In the genomic region with DNA sequence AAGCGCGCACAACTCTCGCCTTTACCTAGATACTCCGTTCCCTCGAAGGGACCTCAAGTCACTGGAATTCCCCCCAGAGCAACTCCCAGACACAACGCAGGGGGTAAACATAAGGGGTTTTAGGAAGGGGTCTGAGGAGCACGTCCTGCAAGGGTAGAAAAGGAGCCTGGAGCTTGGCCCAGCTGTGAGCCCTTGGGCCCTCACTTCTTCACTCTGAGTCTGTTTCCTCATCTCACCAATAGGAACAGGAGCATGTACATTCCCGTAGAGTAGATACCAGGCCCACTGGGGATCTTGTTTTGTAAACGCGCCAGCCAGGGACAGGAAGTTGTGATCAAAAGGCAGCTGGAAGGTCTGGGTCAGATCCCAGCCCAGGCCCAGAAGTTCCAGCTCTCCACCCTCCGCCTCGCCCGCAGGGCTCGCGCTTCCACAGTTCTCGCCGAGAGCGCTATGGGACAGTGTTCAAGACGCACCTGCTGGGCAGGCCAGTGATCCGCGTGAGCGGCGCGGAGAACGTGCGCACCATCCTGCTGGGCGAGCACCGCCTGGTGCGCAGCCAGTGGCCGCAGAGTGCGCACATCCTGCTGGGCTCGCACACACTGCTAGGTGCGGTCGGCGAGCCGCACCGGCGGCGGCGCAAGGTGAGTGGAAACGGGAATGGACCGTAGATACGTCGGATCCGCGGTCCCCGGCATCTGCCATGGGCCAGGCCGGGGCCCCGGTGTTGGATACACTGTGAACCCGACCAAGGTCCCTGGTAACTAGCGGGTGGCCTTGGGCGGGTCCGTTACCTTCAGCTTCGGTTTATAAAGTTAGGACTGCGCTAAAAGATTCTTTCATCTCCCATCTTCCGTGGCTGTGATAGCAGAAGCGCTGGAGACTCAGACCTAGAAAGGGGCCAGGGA, we compare ENCODE assay signal across 9 cellular contexts. TPM values are rescaled to one million over a fixed set of nuclear protein-coding genes. Genes with fewer than 3 reads are reported as not detected.
DNase-seq lines count a peak whose midpoint lies in the region; ATAC-seq and TF ChIP-seq lines count a peak whose summit lies in the region.
"Had no signal": no experiment of that assay in that cellular context is flagged by ENCODE, and none has a peak within 500 bp of the region (broad histone marks: within the 10 kb centered on the region; RNA-seq: fewer than 3 reads in every experiment).

No MANE protein-coding gene starts in this region.

- ATAC-seq in IMR-90 (ENCODE audit: low read depth) (no peak; the same call in 1 of the 2 replicates), GM18519 (IDR thresholded peaks at IDR 0.05; ENCODE audit: low FRiP score, unreplicated experiment) (no peak)

- no peak overlapping the region; the same call in 1 of the 2 replicates for H3K14ac ChIP-seq in IMR-90 (replicated peaks; ENCODE audit: low read depth, low read length)

- intact Hi-C loops in IMR-90 (cut with micrococcal nuclease) = no loop called here

- H3K23ac ChIP-seq in IMR-90 (ENCODE audit: low read depth, low read length) = 0 out of 2 replicates have a peak overlapping the region, but pooled peaks have one; percentile 73

- H4K5ac ChIP-seq in IMR-90 (ENCODE audit: low read depth, low read length) = no peak overlapping the region

- TF ChIP-seq CTCF in AG10803 (conservative IDR thresholded peaks at IDR 0.05; ENCODE audit: low read length) (no peak), IMR-90 (conservative IDR thresholded peaks at IDR 0.05; ENCODE audit: low read depth, low read length) (no peak), endothelial cell (IDR thresholded peaks at IDR 0.05; ENCODE audit: unreplicated experiment) (no peak)

- H2BK5ac ChIP-seq in IMR-90 (ENCODE audit: low read depth, low read length, poor library complexity, severe bottlenecking) = no peak overlapping the region

- H3K27ac ChIP-seq in IMR-90 (ENCODE audit: insufficient read depth, low read length) = no peak overlapping the region
- H3K27ac ChIP-seq in muscle layer of duodenum (ENCODE audit: low read length) = no peak overlapping the region

- H4K8ac ChIP-seq in IMR-90 (ENCODE audit: low read depth in 2 of 2, low read length in 2 of 2) = peak overlapping the region in 1 of 2 experiments; percentile 52; a peak in 1 of 4 replicates

- H2AK9ac ChIP-seq in IMR-90 (replicated peaks; ENCODE audit: low read depth, low read length, poor library complexity) = no peak overlapping the region

- no peak for DNase-seq in AG10803 (ENCODE audit: low read depth)
- DNase-seq in IMR-90 = peak; percentile 33
- DNase-seq in endothelial cell (ENCODE audit: low spot score) = no peak
- DNase-seq in GF-D8 (lab: John Stamatoyannopoulos, UW) = no peak
- DNase-seq in superior temporal gyrus (ENCODE audit: extremely low spot score) = no peak
- no peak for DNase-seq in iPS-NIHi7 (ENCODE audit: extremely low spot score)

- dilution Hi-C loops in IMR-90 (cut with HindIII; ENCODE audit: low sequenced_read_pairs, unreplicated experiment) = no loop called here

- no peak overlapping the region for H3K4ac ChIP-seq in IMR-90 (ENCODE audit: low read depth, low read length)

- H4K91ac ChIP-seq in IMR-90 (ENCODE audit: insufficient read depth, low read depth, low read length) = no peak overlapping the region

- H3K4me1 ChIP-seq in IMR-90 (ENCODE audit: control insufficient read depth, insufficient read depth, low read length) (peaks cover 6% of the 10 kb centered on the region; the same call in 1 of the 2 replicates), muscle layer of duodenum (ENCODE audit: control insufficient read depth in 1 of 2, insufficient read depth in 2 of 2, low read length in 2 of 2) (peaks cover 0 to 38% of the 10 kb centered on the region in 2 donors)

- no peak overlapping the region; the same call in 1 of the 2 replicates for H2BK20ac ChIP-seq in IMR-90 (ENCODE audit: low read depth, low read length)

- CTCF ChIA-PET in IMR-90 (lab: Yijun Ruan, JAX) = interaction anchor here (0.6 to 1.1 kb wide), 2 partner anchors 8 to 27 kb away, joined by 3 to 6 read pairs; no protein-coding TSS in a partner anchor

- no peak overlapping the region for H2BK120ac ChIP-seq in IMR-90 (ENCODE audit: low read depth, low read length)

- no peaks in the 10 kb centered on the region for H3K9me3 Mint-ChIP-seq in endothelial cell (ENCODE audit: unreplicated experiment)

- WGBS in IMR-90 (ENCODE audit: extremely low coverage in 2 of 2, insufficient read length in 1 of 2), 2 experiments = 13% methylated on average over 14 of the region's 57 CpGs; no CpG with 5 or more reads in 1 of the 2 experiments

- peak overlapping the region; percentile 49 for H3K4me3 ChIP-seq in AG10803 (ENCODE audit: low read length)
- peak overlapping the region; percentile 36 for H3K4me3 ChIP-seq in IMR-90 (ENCODE audit: insufficient read depth, low read depth, low read length)
- H3K4me3 ChIP-seq in muscle layer of duodenum (ENCODE audit: low read depth in 1 of 2, low read length in 2 of 2) = peak overlapping the region; percentile 30 to 55

- H2BK15ac ChIP-seq in IMR-90 (ENCODE audit: low read depth, low read length) = no peak overlapping the region

- H3K4me2 ChIP-seq in IMR-90 (ENCODE audit: low read depth, low read length) = peak overlapping the region; percentile 66

- no peak overlapping the region for H3K9ac ChIP-seq in IMR-90 (ENCODE audit: low read depth, low read length)

- no peaks in the 10 kb centered on the region for H3K9me1 ChIP-seq in IMR-90 (ENCODE audit: insufficient read depth, low read length)

- H3K4me3 Mint-ChIP-seq in endothelial cell (ENCODE audit: unreplicated experiment) = peak overlapping the region; percentile 71

- peaks cover 16% of the 10 kb centered on the region for H3K4me1 Mint-ChIP-seq in endothelial cell (ENCODE audit: unreplicated experiment)

- no peaks in the 10 kb centered on the region; the same call in 1 of the 2 replicates for H3K36me3 ChIP-seq in IMR-90 (ENCODE audit: control insufficient read depth, insufficient read depth, low read length)
- H3K36me3 ChIP-seq in muscle layer of duodenum (ENCODE audit: control insufficient read depth in 1 of 2, insufficient read depth in 2 of 2, low read length in 2 of 2) = peaks cover 5 to 18% of the 10 kb centered on the region in 2 donors

- H3K18ac ChIP-seq in IMR-90 (ENCODE audit: low read depth, low read length) = no peak overlapping the region

- peaks cover 38% of the 10 kb centered on the region for H3K27me3 Mint-ChIP-seq in endothelial cell (ENCODE audit: unreplicated experiment)

- H3K27me3 ChIP-seq in IMR-90 (ENCODE audit: control insufficient read depth, insufficient read depth, low read length) (peaks cover 66% of the 10 kb centered on the region), muscle layer of duodenum (ENCODE audit: low read depth, low read length) (peaks cover 50% of the 10 kb centered on the region)

- peak overlapping the region; percentile 89 for H2AFZ ChIP-seq in IMR-90 (replicated peaks; ENCODE audit: low read length, poor library complexity)

- TF ChIP-seq RAD21 in IMR-90 (IDR thresholded peaks at IDR 0.05; ENCODE audit: low read length) = no peak

- no peak for TF ChIP-seq POLR2A in IMR-90 (IDR thresholded peaks at IDR 0.05; ENCODE audit: low read depth, low read length)

- H4K20me1 ChIP-seq in IMR-90 (ENCODE audit: insufficient read depth, low read length) = no peaks in the 10 kb centered on the region; the same call in 1 of the 2 replicates

- no peak overlapping the region for H2AK5ac ChIP-seq in IMR-90 (ENCODE audit: low read depth, low read length)

- no TSS peak for BruUV-seq in IMR-90 (replicated peaks; lab: Mats Ljungman, UMichigan)

- no peaks in the 10 kb centered on the region for H3K9me3 ChIP-seq in IMR-90 (ENCODE audit: control insufficient read depth, insufficient read depth, low read length)
- H3K9me3 ChIP-seq in muscle layer of duodenum (ENCODE audit: control insufficient read depth in 1 of 2, low read length in 2 of 2) = no peaks in the 10 kb centered on the region

- no peak overlapping the region for H3K27ac Mint-ChIP-seq in endothelial cell (ENCODE audit: unreplicated experiment)

- POLR2A ChIA-PET in IMR-90 (lab: Charles Lee; ENCODE audit: unreplicated experiment) = no interaction called here

- H3K36me3 Mint-ChIP-seq in endothelial cell (ENCODE audit: low read depth, unreplicated experiment) = peaks cover 35% of the 10 kb centered on the region

- in situ Hi-C loops in IMR-90 (cut with MboI; ENCODE audit: low sequenced_read_pairs) = no loop called here

- H3K79me1 ChIP-seq in IMR-90 (ENCODE audit: low read depth in 1 of 2, low read length in 2 of 2) = no peaks in the 10 kb centered on the region

- H3K56ac ChIP-seq in IMR-90 (ENCODE audit: extremely low read depth, insufficient read depth, low read length) = no peak overlapping the region

TF ChIP-seq in IMR-90, 13 proteins besides CTCF, POLR2A, EP300 and RAD21:
- TF ChIP-seq FOS (IDR thresholded peaks at IDR 0.05; ENCODE audit: low read depth, low read length) (no peak), BHLHE40 (IDR thresholded peaks at IDR 0.05; ENCODE audit: low read depth, low read length) (no peak), MXI1 (IDR thresholded peaks at IDR 0.05; ENCODE audit: borderline replicate concordance, low read depth, low read length) (no peak)

RNA-seq across cellular contexts. Expression of gene CYP26C1, which starts 1.2 kb away (rescaled TPM):
- total RNA-seq in IMR-90 (2012; rRNA removed) (under 0.01 TPM in 1 of 2 replicates, not detected in the other), endothelial cell (ENCODE audit: unreplicated experiment) (0.31 TPM)
- polyA plus RNA-seq in IMR-90 (2012; rRNA removed) = 0.01 and 0.02 TPM in 2 replicates
- polyA plus RNA-seq in IMR-90 (2012; cell fraction: cytosol; rRNA removed) = 0.06 and 0.11 TPM in 2 replicates
- polyA plus RNA-seq in IMR-90 (2012; cell fraction: nucleus; rRNA removed; ENCODE audit: low replicate concordance) = 0.13 and 0.20 TPM in 2 replicates
- total RNA-seq: G401 had no signal

RNA-seq across cellular contexts. Expression of gene CYP26A1, which starts 11.8 kb away (rescaled TPM):
- not detected in 2 replicates for total RNA-seq in IMR-90 (2012; rRNA removed)
- polyA plus RNA-seq in IMR-90 (2012; rRNA removed) = 0.15 TPM in 1 of 2 replicates, not detected in the other
- polyA plus RNA-seq in IMR-90 (2012; cell fraction: cytosol; rRNA removed) = 0.06 and 0.07 TPM in 2 replicates
- 0.37 and 0.38 TPM in 2 replicates for polyA plus RNA-seq in IMR-90 (2012; cell fraction: nucleus; rRNA removed; ENCODE audit: low replicate concordance)
- total RNA-seq in endothelial cell (ENCODE audit: unreplicated experiment) = 0.64 TPM
